In genomic region chr7:105388373-105389089, GRCh38 we compare ENCODE assay signal across 8 cellular contexts. TPM values are rescaled to one million over a fixed set of nuclear protein-coding genes. Genes with fewer than 3 reads are reported as not detected.
DNase-seq lines count a peak whose midpoint lies in the region; ATAC-seq and TF ChIP-seq lines count a peak whose summit lies in the region.

Gene SRPK2 (minus strand): TSS chr7:105388921.

- intact Hi-C loops in PC-3 (cut with micrococcal nuclease): loop anchor here (5.0 kb wide), 1 partner anchor 376 kb away; the partner anchor contains the start of gene KMT2E

- H3K4me3 ChIP-seq in CD4-positive, CD25-positive, alpha-beta regulatory T cell (ENCODE audit: low read depth, low read length): peak within 1 kb of the TSS; percentile 87
- H3K4me3 ChIP-seq in PC-3 (ENCODE audit: low read length) (peak within 1 kb of the TSS; percentile 94), fibroblast of lung (replicated peaks in 1 of 4; ENCODE audit: control extremely low read depth in 1 of 4, insufficient read depth in 1 of 4, low read depth in 3 of 4, low read length in 4 of 4) (peak within 1 kb of the TSS; percentile 75 to 86 (median 84))

- H3K4me1 ChIP-seq in CD4-positive, CD25-positive, alpha-beta regulatory T cell (ENCODE audit: control insufficient read depth, insufficient read depth, low read length, poor library complexity, severe bottlenecking): peaks cover 20% of the 10 kb centered on the region
- H3K4me1 ChIP-seq in PC-3 (ENCODE audit: insufficient read depth, low read length) (peaks cover 8% of the 10 kb centered on the region; the same call in 1 of the 2 replicates), fibroblast of lung (ENCODE audit: control insufficient read depth, extremely low read depth, insufficient read depth, low read length) (no peaks in the 10 kb centered on the region)

- H3K9ac ChIP-seq in PC-3 (ENCODE audit: low read length): peak within 1 kb of the TSS; percentile 76
- peak within 1 kb of the TSS; percentile 76 for H3K9ac ChIP-seq in fibroblast of lung (ENCODE audit: insufficient read depth, low read length)

- H3K27ac ChIP-seq in CD4-positive, CD25-positive, alpha-beta regulatory T cell (ENCODE audit: insufficient read depth, low read length, poor library complexity, severe bottlenecking): peak within 1 kb of the TSS; percentile 50
- H3K27ac ChIP-seq in PC-3 (ENCODE audit: low read length) (no peak within 1 kb of the TSS), fibroblast of lung (ENCODE audit: insufficient read depth, low read length) (peak within 1 kb of the TSS; percentile 61)

- H3K36me3 ChIP-seq in CD4-positive, CD25-positive, alpha-beta regulatory T cell (ENCODE audit: control insufficient read depth, insufficient read depth, low read length): no peaks in the 10 kb centered on the region
- H3K36me3 ChIP-seq in PC-3 (ENCODE audit: low read depth, low read length): no peaks in the 10 kb centered on the region
- H3K36me3 ChIP-seq in fibroblast of lung (ENCODE audit: control insufficient read depth, insufficient read depth, low read length): no peaks in the 10 kb centered on the region

- TF ChIP-seq CTCF in PC-3 (conservative IDR thresholded peaks at IDR 0.05; ENCODE audit: low read depth, low read length) (no peak), fibroblast of lung (conservative IDR thresholded peaks at IDR 0.05 in 1 of 2, IDR thresholded peaks at IDR 0.05 in 1 of 2; ENCODE audit: low read depth in 1 of 2, low read length in 2 of 2) (no peak), nephron (IDR thresholded peaks at IDR 0.05; ENCODE audit: unreplicated experiment in 3 of 3) (no peak)

- H3K36me3 Mint-ChIP-seq in CD4-positive, CD25-positive, alpha-beta regulatory T cell: peaks cover 6% of the 10 kb centered on the region
- H3K36me3 Mint-ChIP-seq in nephron (ENCODE audit: low read depth): peaks cover 15% of the 10 kb centered on the region

- peaks cover 14 to 52% (median 39%) of the 10 kb centered on the region in 4 donors for H3K4me1 Mint-ChIP-seq in CD4-positive, CD25-positive, alpha-beta regulatory T cell
- H3K4me1 Mint-ChIP-seq in nephron: peaks cover 10% of the 10 kb centered on the region

- peak; percentile 71 to 84 (median 73) for DNase-seq in CD4-positive, CD25-positive, alpha-beta regulatory T cell
- DNase-seq in PC-3 (peak; percentile 59), fibroblast of lung (ENCODE audit: low read depth in 2 of 2) (peak; percentile 53 to 70)
- DNase-seq in activated T-helper 1 cell treated with anti-CD3 and anti-CD28 coated beads, Interleukin-2, amount 50 U/mL, for 16 hours (ENCODE audit: low read depth in 1 of 2, low spot score in 1 of 2): peak; percentile 47 to 69
- peak; percentile 78 for DNase-seq in stimulated activated naive CD4-positive, alpha-beta T cell treated with Interleukin-2 at 50 U/mL for 16 hours (lab: John Stamatoyannopoulos, UW)

- peak; percentile 72 to 79 for ATAC-seq in CD4-positive, CD25-positive, alpha-beta regulatory T cell (ENCODE audit: low read depth in 2 of 2)
- ATAC-seq in HG03439 (IDR thresholded peaks at IDR 0.05; ENCODE audit: unreplicated experiment) (peak; percentile 79), PC-3 (peak; percentile 80)

- no peaks in the 10 kb centered on the region for H3K27me3 ChIP-seq in CD4-positive, CD25-positive, alpha-beta regulatory T cell (ENCODE audit: control insufficient read depth, insufficient read depth, low read length)
- H3K27me3 ChIP-seq in PC-3 (ENCODE audit: low read length) (no peaks in the 10 kb centered on the region), fibroblast of lung (ENCODE audit: control insufficient read depth, insufficient read depth, low read length) (no peaks in the 10 kb centered on the region)

- H3K79me2 ChIP-seq in PC-3 (ENCODE audit: low read length) (peaks cover 41% of the 10 kb centered on the region), fibroblast of lung (ENCODE audit: control insufficient read depth, insufficient read depth, low read length) (peaks cover 32% of the 10 kb centered on the region)

- no peaks in the 10 kb centered on the region for H3K9me3 ChIP-seq in CD4-positive, CD25-positive, alpha-beta regulatory T cell (ENCODE audit: control insufficient read depth in 2 of 2, low read length in 2 of 2)
- H3K9me3 ChIP-seq in PC-3 (ENCODE audit: low read length): no peaks in the 10 kb centered on the region
- no peaks in the 10 kb centered on the region for H3K9me3 ChIP-seq in fibroblast of lung (ENCODE audit: control insufficient read depth, insufficient read depth, low read depth, low read length)

- H3K4me3 Mint-ChIP-seq in CD4-positive, CD25-positive, alpha-beta regulatory T cell: peak within 1 kb of the TSS; percentile 96 to 99 (median 98)
- H3K4me3 Mint-ChIP-seq in nephron: peak within 1 kb of the TSS; percentile 90 to 96 (median 95)

- peaks cover 5% of the 10 kb centered on the region for H3K27me3 Mint-ChIP-seq in CD4-positive, CD25-positive, alpha-beta regulatory T cell
- no peaks in the 10 kb centered on the region for H3K27me3 Mint-ChIP-seq in nephron (ENCODE audit: low read depth)

- TF ChIP-seq POLR2A in GM19193 (IDR thresholded peaks at IDR 0.05; ENCODE audit: extremely low read depth, insufficient read depth, insufficient read length): peak; percentile 54

- H3K9me3 Mint-ChIP-seq in CD4-positive, CD25-positive, alpha-beta regulatory T cell: peaks cover 0 to 2% (median 0%) of the 10 kb centered on the region in 7 donors
- no peaks in the 10 kb centered on the region for H3K9me3 Mint-ChIP-seq in nephron

- H4K20me1 ChIP-seq in PC-3 (ENCODE audit: low read length) (peaks cover 7% of the 10 kb centered on the region), fibroblast of lung (ENCODE audit: control insufficient read depth, extremely low read depth, insufficient read depth, low read length) (no peaks in the 10 kb centered on the region)

- CTCF ChIA-PET in PC-3 (lab: Charles Lee): interaction anchor here (0.6 kb wide), 1 partner anchor 377 kb away, joined by 6 read pairs; no protein-coding TSS in a partner anchor

- no TSS peak for BruUV-seq in PC-3 (replicated peaks; lab: Mats Ljungman, UMichigan)

- H2AFZ ChIP-seq in PC-3 (ENCODE audit: low read length) (peak within 1 kb of the TSS; percentile 87), fibroblast of lung (ENCODE audit: low read length) (peak within 1 kb of the TSS; percentile 73)

- POLR2A ChIA-PET in PC-3 (lab: Charles Lee; ENCODE audit: unreplicated experiment): interaction anchor here (0.6 kb wide), 2 partner anchors 313 to 728 kb away, joined by 3 to 14 read pairs; no protein-coding TSS in a partner anchor

- no peaks in the 10 kb centered on the region for H3K9me2 ChIP-seq in PC-3 (replicated peaks; ENCODE audit: low read length)

- H3K4me2 ChIP-seq in PC-3 (ENCODE audit: low read length) (peak within 1 kb of the TSS; percentile 82), fibroblast of lung (ENCODE audit: extremely low read depth, insufficient read depth, low read length) (peak within 1 kb of the TSS; percentile 48)

- peak within 1 kb of the TSS; percentile 87 to 96 (median 95) for H3K27ac Mint-ChIP-seq in CD4-positive, CD25-positive, alpha-beta regulatory T cell
- peak within 1 kb of the TSS; percentile 49 to 89 (median 80) for H3K27ac Mint-ChIP-seq in nephron

- no peaks in the 10 kb centered on the region for H3F3A ChIP-seq in PC-3 (ENCODE audit: low read length, unreplicated experiment)

RNA-seq across cellular contexts. Expression of gene SRPK2, which starts in this region (rescaled TPM):
- total RNA-seq in CD4-positive, CD25-positive, alpha-beta regulatory T cell: 77.2 TPM
- 10 to 100 TPM; 50.3 to 72.7 (median 59.8) TPM for polyA plus RNA-seq in CD4-positive, CD25-positive, alpha-beta regulatory T cell
- total RNA-seq in PC-3 (2014; rRNA removed) (21.6 and 32.1 TPM in 2 replicates), fibroblast of lung (45.5 and 61.8 TPM in 2 replicates)
- polyA plus RNA-seq in fibroblast of lung: 21.8 and 27.8 TPM in 2 replicates
- polyA plus RNA-seq in fibroblast of lung (2012): 28.9 and 34.9 TPM in 2 replicates
- polyA minus RNA-seq in fibroblast of lung (ENCODE audit: low replicate concordance): 16.4 and 21.1 TPM in 2 replicates
